In genomic region chr16:1221628-1222552, GRCh38 we compare ENCODE assay signal across 1 cellular context.
TF ChIP-seq lines count a peak whose summit lies in the region.

No MANE protein-coding gene starts in this region.

TF ChIP-seq in GM23338, 12 proteins besides CTCF, POLR2A, EP300 and RAD21 (continued from another document):
- TF ChIP-seq REST (IDR thresholded peaks at IDR 0.05; ENCODE audit: unreplicated experiment) (no peak), ETS1 (IDR thresholded peaks at IDR 0.05) (no peak)
